26 cellular contexts compared by ENCODE assay signal in the genomic region with DNA sequence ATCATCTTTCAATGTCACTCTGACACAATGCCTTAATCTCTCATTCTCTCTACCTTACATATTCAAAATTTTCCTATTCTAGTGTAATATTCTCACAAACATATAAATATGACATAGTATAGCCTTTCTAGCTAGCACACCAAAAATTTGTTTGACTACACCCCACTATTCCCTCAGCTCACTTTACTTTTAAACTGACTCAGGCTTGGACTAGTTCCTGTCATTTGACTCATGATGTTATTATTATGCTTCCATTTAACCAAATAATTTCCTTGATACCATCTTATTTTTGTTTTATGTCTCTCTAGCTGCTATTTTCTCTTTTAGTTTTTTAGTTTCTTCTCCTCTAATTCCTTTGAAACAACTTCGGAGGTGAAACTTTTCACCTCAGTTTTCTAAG.
"Had no signal": no experiment of that assay in that cellular context is flagged by ENCODE, and none has a peak within 500 bp of the region (broad histone marks: within the 10 kb centered on the region; RNA-seq: fewer than 3 reads in every experiment).

No MANE protein-coding gene starts in this region.

- H3K9me3 ChIP-seq: body of pancreas, left lung, right lobe of liver, vagina had no signal

- H3K4me1 ChIP-seq: body of pancreas, foreskin keratinocyte, left lung, vagina had no signal

- H3K27ac Mint-ChIP-seq: activated B cell treated with CpG ODN at 0.5 μM for 24 hours; activated CD4-positive, alpha-beta memory T cell treated with anti-CD3 and anti-CD28 coated beads for 36 hours; activated naive CD8-positive, alpha-beta T cell treated with anti-CD3 and anti-CD28 coated beads for 36 hours; dendritic cell treated with granulocyte-macrophage colony-stimulating factor and Interleukin-4, amounts not matched to agents 40 ng/mL and 50 ng/mL, for 4 days; immature natural killer cell; naive B cell; stimulated activated effector memory CD8-positive, alpha-beta T cell treated with anti-CD3 and anti-CD28 coated beads, Interleukin-12 subunit alpha, Interleukin-12 subunit beta, amount 100 ng/mL, for 72 hours; stimulated activated naive CD8-positive, alpha-beta T cell treated with anti-CD3 and anti-CD28 coated beads, Interleukin-15, amount 100 ng/mL, for 72 hours; type B pancreatic cell had no signal

- H3K27ac ChIP-seq: body of pancreas, foreskin keratinocyte, left lung, right lobe of liver, vagina had no signal

- H3K36me3 Mint-ChIP-seq: activated CD4-positive, alpha-beta memory T cell treated with anti-CD3 and anti-CD28 coated beads for 36 hours; activated naive CD8-positive, alpha-beta T cell treated with anti-CD3 and anti-CD28 coated beads for 36 hours; immature natural killer cell; naive B cell; stimulated activated effector memory CD8-positive, alpha-beta T cell treated with anti-CD3 and anti-CD28 coated beads, Interleukin-12 subunit alpha, Interleukin-12 subunit beta, amount 100 ng/mL, for 72 hours; type B pancreatic cell had no signal

- H3K4me1 Mint-ChIP-seq: activated B cell treated with CpG ODN at 0.5 μM for 24 hours; activated naive CD8-positive, alpha-beta T cell treated with anti-CD3 and anti-CD28 coated beads for 36 hours; immature natural killer cell; naive B cell; stimulated activated effector memory CD8-positive, alpha-beta T cell treated with anti-CD3 and anti-CD28 coated beads, Interleukin-12 subunit alpha, Interleukin-12 subunit beta, amount 100 ng/mL, for 72 hours; stimulated activated naive CD8-positive, alpha-beta T cell treated with anti-CD3 and anti-CD28 coated beads, Interleukin-15, amount 100 ng/mL, for 72 hours had no signal

- H3K4me3 ChIP-seq: body of pancreas, left lung, lung, right lobe of liver, vagina had no signal

- H3K27me3 ChIP-seq: body of pancreas, foreskin keratinocyte, left lung, right lobe of liver, vagina had no signal

- DNase-seq: activated B cell treated with CpG ODN at 0.5 μM for 24 hours; activated CD4-positive, alpha-beta memory T cell treated with anti-CD3 and anti-CD28 coated beads for 36 hours; activated CD4-positive, alpha-beta T cell treated with anti-CD3 and anti-CD28 coated beads for 4 hours; activated naive CD4-positive, alpha-beta T cell treated with Interleukin-2 at 50 U/mL for 16 hours; activated naive CD8-positive, alpha-beta T cell treated with anti-CD3 and anti-CD28 coated beads for 36 hours; activated T-cell treated with anti-CD3 and anti-CD28 coated beads, Interleukin-2, amount 50 U/mL, for 48 hours; amniotic stem cell; body of pancreas; effector CD8-positive, alpha-beta T cell; immature natural killer cell; kidney glomerular epithelial cell; left lung; naive B cell; nucleus accumbens; posterior cingulate gyrus; right lobe of liver; small intestine; stimulated activated CD4-positive, alpha-beta T cell treated with anti-CD3 and anti-CD28 coated beads, Interleukin-2, amount 100 ng/mL, for 24 hours; stimulated activated naive CD8-positive, alpha-beta T cell treated with anti-CD3 and anti-CD28 coated beads, Interleukin-15, amount 100 ng/mL, for 72 hours; T-helper 9 cell had no signal

- H3K4me3 Mint-ChIP-seq: activated B cell treated with CpG ODN at 0.5 μM for 24 hours; activated CD4-positive, alpha-beta memory T cell treated with anti-CD3 and anti-CD28 coated beads for 36 hours; activated naive CD8-positive, alpha-beta T cell treated with anti-CD3 and anti-CD28 coated beads for 36 hours; dendritic cell treated with granulocyte-macrophage colony-stimulating factor and Interleukin-4, amounts not matched to agents 40 ng/mL and 50 ng/mL, for 4 days; immature natural killer cell; naive B cell; stimulated activated effector memory CD8-positive, alpha-beta T cell treated with anti-CD3 and anti-CD28 coated beads, Interleukin-12 subunit alpha, Interleukin-12 subunit beta, amount 100 ng/mL, for 72 hours; stimulated activated naive CD8-positive, alpha-beta T cell treated with anti-CD3 and anti-CD28 coated beads, Interleukin-15, amount 100 ng/mL, for 72 hours; type B pancreatic cell had no signal

- H3K36me3 ChIP-seq: left lung, right lobe of liver, vagina had no signal

- H3K27me3 Mint-ChIP-seq: activated B cell treated with CpG ODN at 0.5 μM for 24 hours; activated CD4-positive, alpha-beta memory T cell treated with anti-CD3 and anti-CD28 coated beads for 36 hours; activated naive CD8-positive, alpha-beta T cell treated with anti-CD3 and anti-CD28 coated beads for 36 hours; dendritic cell treated with granulocyte-macrophage colony-stimulating factor and Interleukin-4, amounts not matched to agents 40 ng/mL and 50 ng/mL, for 4 days; naive B cell; stimulated activated naive CD8-positive, alpha-beta T cell treated with anti-CD3 and anti-CD28 coated beads, Interleukin-15, amount 100 ng/mL, for 72 hours; type B pancreatic cell had no signal

- ATAC-seq: body of pancreas; foreskin keratinocyte; left lung; right lobe of liver; stimulated activated effector memory CD8-positive, alpha-beta T cell treated with anti-CD3 and anti-CD28 coated beads, Interleukin-12 subunit alpha, Interleukin-12 subunit beta, amount 100 ng/mL, for 72 hours; stimulated activated naive CD8-positive, alpha-beta T cell treated with anti-CD3 and anti-CD28 coated beads, Interleukin-15, amount 100 ng/mL, for 72 hours had no signal
